In genomic region chr17:1994707-1995106, GRCh38 we compare ENCODE assay signal across 1 cellular context.
A peak's percentile ranks its signal among the peaks of the same experiment; 100 is the strongest.
TF ChIP-seq lines count a peak whose summit lies in the region.

No MANE protein-coding gene starts in this region.

TF ChIP-seq in K562, 482 proteins besides CTCF, POLR2A, EP300 and RAD21:
- TF ChIP-seq ZNF121 (CRISPR knock-in tag; conservative IDR thresholded peaks at IDR 0.05) (0 out of 2 replicates have a peak, but pooled peaks have one; percentile 10), NFRKB (IDR thresholded peaks at IDR 0.05; ENCODE audit: low read depth) (no peak)
TF ChIP-seq in K562: peak in this region for 1.
